ENCODE assay signal across 8 cellular contexts in genomic region chr16:81446318-81447275, GRCh38. TPM values are rescaled to one million over a fixed set of nuclear protein-coding genes. Genes with fewer than 3 reads are reported as not detected.
A peak's percentile ranks its signal among the peaks of the same experiment; 100 is the strongest.
DNase-seq lines count a peak whose midpoint lies in the region; ATAC-seq and TF ChIP-seq lines count a peak whose summit lies in the region.

No MANE protein-coding gene starts in this region.

- H3K4me2 ChIP-seq in Karpas-422 (ENCODE audit: low read depth, low read length, poor library complexity, severe bottlenecking), result peak overlapping the region; percentile 75

- H3K27me3 Mint-ChIP-seq in stimulated activated naive CD8-positive, alpha-beta T cell treated with anti-CD3 and anti-CD28 coated beads, Interleukin-15, amount 100 ng/mL, for 72 hours, result peaks cover under 1% of the 10 kb centered on the region

- H3K4me3 Mint-ChIP-seq in stimulated activated naive CD8-positive, alpha-beta T cell treated with anti-CD3 and anti-CD28 coated beads, Interleukin-15, amount 100 ng/mL, for 72 hours, result peak overlapping the region; percentile 82 to 91

- no peaks in the 10 kb centered on the region for H3K9me2 ChIP-seq in Karpas-422 (replicated peaks; ENCODE audit: insufficient read depth, low read length)

- ATAC-seq in stimulated activated naive CD8-positive, alpha-beta T cell treated with anti-CD3 and anti-CD28 coated beads, Interleukin-15, amount 100 ng/mL, for 72 hours, result peak; percentile 19
- no peak for ATAC-seq in HG03108 (IDR thresholded peaks at IDR 0.05; ENCODE audit: unreplicated experiment)

- H3K27me3 ChIP-seq in Karpas-422 (ENCODE audit: low read length), result 0 out of 2 replicates have a peak, but pooled peaks cover 3% of the 10 kb centered on the region

- no peak overlapping the region for H2AFZ ChIP-seq in Karpas-422 (ENCODE audit: low read length)

- peaks cover 46% of the 10 kb centered on the region; the same call in 1 of the 2 replicates for H4K20me1 ChIP-seq in Karpas-422 (ENCODE audit: insufficient read depth, low read depth, low read length)

- no peak for TF ChIP-seq CTCF in astrocyte of the spinal cord (IDR thresholded peaks at IDR 0.05; ENCODE audit: low read depth, low read length)

- H3K4me3 ChIP-seq in Karpas-422 (ENCODE audit: low read length) (no peak overlapping the region), astrocyte of the spinal cord (ENCODE audit: low read depth, low read length) (peak overlapping the region; percentile 75)

- in situ Hi-C loops in astrocyte of the spinal cord (cut with HindIII; ENCODE audit: low sequenced_read_pairs), result no loop called here

- peaks cover 68% of the 10 kb centered on the region for H3K4me1 Mint-ChIP-seq in stimulated activated naive CD8-positive, alpha-beta T cell treated with anti-CD3 and anti-CD28 coated beads, Interleukin-15, amount 100 ng/mL, for 72 hours

- H3K9me3 Mint-ChIP-seq in stimulated activated naive CD8-positive, alpha-beta T cell treated with anti-CD3 and anti-CD28 coated beads, Interleukin-15, amount 100 ng/mL, for 72 hours, result peaks cover 7 to 8% of the 10 kb centered on the region in 2 donors

- H3K4me1 ChIP-seq in Karpas-422 (ENCODE audit: low read length), result peaks cover 16% of the 10 kb centered on the region

- H3K9me3 ChIP-seq in Karpas-422 (ENCODE audit: low read length), result no peaks in the 10 kb centered on the region

- no peaks in the 10 kb centered on the region for H3K79me2 ChIP-seq in Karpas-422 (ENCODE audit: low read length)

- no peak overlapping the region for H3K27ac ChIP-seq in Karpas-422 (ENCODE audit: low read length)

- H3K9ac ChIP-seq in Karpas-422 (ENCODE audit: low read length), result peak overlapping the region; percentile 68; the same call in 1 of the 2 replicates

- H3K27ac Mint-ChIP-seq in stimulated activated naive CD8-positive, alpha-beta T cell treated with anti-CD3 and anti-CD28 coated beads, Interleukin-15, amount 100 ng/mL, for 72 hours, result peak overlapping the region; percentile 46 to 88

- H3K36me3 ChIP-seq in Karpas-422 (ENCODE audit: insufficient read depth, low read length), result no peaks in the 10 kb centered on the region

- DNase-seq in EH (ENCODE audit: low read depth) (peak; percentile 75), Karpas-422 (no peak), astrocyte of the spinal cord (ENCODE audit: low read depth, low spot score) (no peak), kidney tubule cell (ENCODE audit: low spot score) (peak; percentile 80), GF-D8 (lab: John Stamatoyannopoulos, UW) (no peak), HuH-7 (ENCODE audit: low spot score) (no peak)
- peak; percentile 24 to 36 for DNase-seq in stimulated activated naive CD8-positive, alpha-beta T cell treated with anti-CD3 and anti-CD28 coated beads, Interleukin-15, amount 100 ng/mL, for 72 hours

RNA-seq across cellular contexts. Expression of gene CMIP, which starts 2.0 kb away (rescaled TPM):
- total RNA-seq in Karpas-422 (2014; rRNA removed; shearing (Covaris generic); ENCODE audit: low replicate concordance), result 5.0 and 12.7 TPM in 2 replicates

Comparison
In these comparisons a context has a peak if more than half of its experiments do, and no peak if none do; other contexts are left out.
1. DNase-seq: peak in EH (single experiment), kidney tubule cell (single experiment) and stimulated activated naive CD8-positive, alpha-beta T cell treated with anti-CD3 and anti-CD28 coated beads, Interleukin-15, amount 100 ng/mL, for 72 hours (2 of 2); none in Karpas-422 (single experiment), astrocyte of the spinal cord (single experiment), GF-D8 (single experiment) and HuH-7 (single experiment).